In the genomic region with DNA sequence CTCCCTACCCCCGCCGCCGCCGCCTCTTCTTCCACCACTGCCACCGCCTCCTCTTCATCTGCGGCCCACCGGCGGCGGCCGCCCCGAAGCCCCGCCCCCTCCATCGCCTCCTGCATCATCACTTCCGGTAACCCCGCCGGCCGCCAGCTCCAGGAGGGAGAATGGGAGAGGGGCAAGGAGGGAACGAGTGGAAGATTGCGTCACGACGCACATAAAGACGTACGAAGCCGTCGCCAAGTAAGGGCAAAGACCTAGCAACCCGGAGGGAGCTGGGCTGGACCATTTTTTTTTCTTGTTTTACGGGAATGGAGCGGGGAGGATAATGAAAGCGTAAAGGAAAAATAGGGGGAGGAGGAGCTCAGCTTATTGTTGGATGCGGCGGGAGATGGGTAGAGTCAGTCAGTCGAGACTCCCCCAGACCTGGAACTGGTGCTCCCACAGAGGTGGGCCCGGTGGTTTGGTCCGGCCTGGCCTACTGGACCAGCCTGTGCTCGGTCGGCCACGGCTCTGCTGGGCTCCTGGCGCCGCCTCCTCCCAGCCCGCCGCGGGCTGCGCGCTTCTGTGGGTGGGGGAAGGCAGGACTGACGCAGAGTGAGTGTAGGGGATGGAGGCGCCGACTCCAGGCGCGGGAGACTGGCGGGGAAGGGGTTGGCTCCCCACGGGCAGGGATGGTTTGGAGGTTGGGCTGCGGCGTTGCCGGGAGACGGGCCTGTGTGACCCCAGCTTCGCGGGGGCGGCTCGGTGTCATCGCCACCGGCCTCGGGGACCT, we compare ENCODE assay signal across 8 cellular contexts. TPM values are rescaled to one million over a fixed set of nuclear protein-coding genes. Genes with fewer than 3 reads are reported as not detected.
DNase-seq lines count a peak whose midpoint lies in the region; ATAC-seq, FAIRE-seq and TF ChIP-seq lines count a peak whose summit lies in the region.

Gene DCUN1D3 (minus strand): TSS at position 60 of the 769 bp plus-strand sequence. CDS start 37,820 bp downstream, outside the sequence.
A gene with protein sequence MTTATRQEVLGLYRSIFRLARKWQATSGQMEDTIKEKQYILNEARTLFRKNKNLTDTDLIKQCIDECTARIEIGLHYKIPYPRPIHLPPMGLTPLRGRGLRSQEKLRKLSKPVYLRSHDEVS (plus strand): TSS at position 473 of the 769 bp plus-strand sequence. CDS start 14,785 bp downstream, outside the sequence.

- no peak for FAIRE-seq in D721Med (lab: Jason Lieb, UNC)

- peak within 1 kb of the TSS; percentile 97 for H3K27ac ChIP-seq in PC-3 (ENCODE audit: low read length)

- H3K4me3 ChIP-seq in PC-3 (ENCODE audit: low read length), result peak within 1 kb of the TSS; percentile 96
- H3K4me3 ChIP-seq in epithelial cell of proximal tubule (ENCODE audit: low read depth, low read length), result peak within 1 kb of the TSS; percentile 89

- H3K9me3 ChIP-seq in PC-3 (ENCODE audit: low read length), result no peaks in the 10 kb centered on the region

- TF ChIP-seq RAD21 in Ishikawa (IDR thresholded peaks at IDR 0.05; ENCODE audit: low read depth), result no peak

- DNase-seq in D721Med (ENCODE audit: insufficient read length, low spot score) (peak; percentile 70), PC-3 (peak; percentile 92), activated T-cell treated with anti-CD3 and anti-CD28 coated beads for 48 hours (ENCODE audit: low read depth) (peak; percentile 89), epithelial cell of proximal tubule (ENCODE audit: low read depth) (peak; percentile 89), mucosa of gallbladder (ENCODE audit: low spot score) (peak; percentile 96)
- peak; percentile 72 to 82 for DNase-seq in stimulated activated CD8-positive, alpha-beta memory T cell treated with anti-CD3 and anti-CD28 coated beads, Interleukin-4, amount 100 ng/mL, for 4 hours (ENCODE audit: low read depth in 2 of 2, low spot score in 1 of 2)

- no TSS peak for BruUV-seq in PC-3 (replicated peaks; lab: Mats Ljungman, UMichigan)

- peak within 1 kb of the TSS; percentile 84 for H2AFZ ChIP-seq in PC-3 (ENCODE audit: low read length)

- POLR2A ChIA-PET in PC-3 (lab: Charles Lee; ENCODE audit: unreplicated experiment), result interaction anchor here (0.5 to 1.1 kb wide), 8 partner anchors 9 to 261 kb away, joined by 3 to 24 read pairs (median 6); no protein-coding TSS in a partner anchor

- TF ChIP-seq CTCF in D721Med (IDR thresholded peaks at IDR 0.05; ENCODE audit: insufficient read depth, missing control alignments), result no peak
- TF ChIP-seq CTCF in PC-3 (conservative IDR thresholded peaks at IDR 0.05; ENCODE audit: low read depth, low read length), result no peak
- no peak for TF ChIP-seq CTCF in epithelial cell of proximal tubule (conservative IDR thresholded peaks at IDR 0.05; ENCODE audit: low read depth, low read length)

- CTCF ChIA-PET in PC-3 (lab: Charles Lee), result interaction anchor here (0.7 kb wide), 1 partner anchor 11 kb away, joined by 3 read pairs; no protein-coding TSS in a partner anchor

- H3K27me3 ChIP-seq in PC-3 (ENCODE audit: low read length), result no peaks in the 10 kb centered on the region

- H3K9ac ChIP-seq in PC-3 (ENCODE audit: low read length), result peak within 1 kb of the TSS; percentile 99

- H3F3A ChIP-seq in PC-3 (ENCODE audit: low read length, unreplicated experiment), result peaks cover 10% of the 10 kb centered on the region

- H3K9me2 ChIP-seq in PC-3 (replicated peaks; ENCODE audit: low read length), result no peaks in the 10 kb centered on the region

- ATAC-seq in GM21528 (IDR thresholded peaks at IDR 0.05; ENCODE audit: low FRiP score, unreplicated experiment), result peak; percentile 78
- ATAC-seq in PC-3, result peak; percentile 77

- peak; percentile 43; the same call in 1 of the 2 replicates for TF ChIP-seq EP300 in Ishikawa (IDR thresholded peaks at IDR 0.05; ENCODE audit: borderline replicate concordance)

- H4K20me1 ChIP-seq in PC-3 (ENCODE audit: low read length), result peaks cover 15% of the 10 kb centered on the region; the same call in 1 of the 2 replicates

- H3K4me1 ChIP-seq in PC-3 (ENCODE audit: insufficient read depth, low read length), result peaks cover 66% of the 10 kb centered on the region

- intact Hi-C loops in PC-3 (cut with micrococcal nuclease), result loop anchor here (1.0 kb wide), 1 partner anchor 11 kb away; no protein-coding TSS in a partner anchor

- H3K79me2 ChIP-seq in PC-3 (ENCODE audit: low read length), result peaks cover 88% of the 10 kb centered on the region

- peak within 1 kb of the TSS; percentile 95 for H3K4me2 ChIP-seq in PC-3 (ENCODE audit: low read length)

- H3K36me3 ChIP-seq in PC-3 (ENCODE audit: low read depth, low read length), result peaks cover 10% of the 10 kb centered on the region; the same call in 1 of the 2 replicates

TF ChIP-seq in Ishikawa, 13 proteins besides CTCF, POLR2A, EP300 and RAD21:
- TF ChIP-seq, protein P1, sequence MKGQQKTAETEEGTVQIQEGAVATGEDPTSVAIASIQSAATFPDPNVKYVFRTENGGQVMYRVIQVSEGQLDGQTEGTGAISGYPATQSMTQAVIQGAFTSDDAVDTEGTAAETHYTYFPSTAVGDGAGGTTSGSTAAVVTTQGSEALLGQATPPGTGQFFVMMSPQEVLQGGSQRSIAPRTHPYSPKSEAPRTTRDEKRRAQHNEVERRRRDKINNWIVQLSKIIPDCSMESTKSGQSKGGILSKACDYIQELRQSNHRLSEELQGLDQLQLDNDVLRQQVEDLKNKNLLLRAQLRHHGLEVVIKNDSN (IDR thresholded peaks at IDR 0.05), result no peak
- TF ChIP-seq, protein P2, sequence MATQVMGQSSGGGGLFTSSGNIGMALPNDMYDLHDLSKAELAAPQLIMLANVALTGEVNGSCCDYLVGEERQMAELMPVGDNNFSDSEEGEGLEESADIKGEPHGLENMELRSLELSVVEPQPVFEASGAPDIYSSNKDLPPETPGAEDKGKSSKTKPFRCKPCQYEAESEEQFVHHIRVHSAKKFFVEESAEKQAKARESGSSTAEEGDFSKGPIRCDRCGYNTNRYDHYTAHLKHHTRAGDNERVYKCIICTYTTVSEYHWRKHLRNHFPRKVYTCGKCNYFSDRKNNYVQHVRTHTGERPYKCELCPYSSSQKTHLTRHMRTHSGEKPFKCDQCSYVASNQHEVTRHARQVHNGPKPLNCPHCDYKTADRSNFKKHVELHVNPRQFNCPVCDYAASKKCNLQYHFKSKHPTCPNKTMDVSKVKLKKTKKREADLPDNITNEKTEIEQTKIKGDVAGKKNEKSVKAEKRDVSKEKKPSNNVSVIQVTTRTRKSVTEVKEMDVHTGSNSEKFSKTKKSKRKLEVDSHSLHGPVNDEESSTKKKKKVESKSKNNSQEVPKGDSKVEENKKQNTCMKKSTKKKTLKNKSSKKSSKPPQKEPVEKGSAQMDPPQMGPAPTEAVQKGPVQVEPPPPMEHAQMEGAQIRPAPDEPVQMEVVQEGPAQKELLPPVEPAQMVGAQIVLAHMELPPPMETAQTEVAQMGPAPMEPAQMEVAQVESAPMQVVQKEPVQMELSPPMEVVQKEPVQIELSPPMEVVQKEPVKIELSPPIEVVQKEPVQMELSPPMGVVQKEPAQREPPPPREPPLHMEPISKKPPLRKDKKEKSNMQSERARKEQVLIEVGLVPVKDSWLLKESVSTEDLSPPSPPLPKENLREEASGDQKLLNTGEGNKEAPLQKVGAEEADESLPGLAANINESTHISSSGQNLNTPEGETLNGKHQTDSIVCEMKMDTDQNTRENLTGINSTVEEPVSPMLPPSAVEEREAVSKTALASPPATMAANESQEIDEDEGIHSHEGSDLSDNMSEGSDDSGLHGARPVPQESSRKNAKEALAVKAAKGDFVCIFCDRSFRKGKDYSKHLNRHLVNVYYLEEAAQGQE (IDR thresholded peaks at IDR 0.05; ENCODE audit: low read depth), result no peak; the same call in 1 of the 2 replicates
- peak; percentile 83 for TF ChIP-seq EGR1 (IDR thresholded peaks at IDR 0.05)
- TF ChIP-seq FOXM1 (IDR thresholded peaks at IDR 0.05; ENCODE audit: borderline replicate concordance, low read depth), result peak; percentile 21; the same call in 1 of the 2 replicates
- TF ChIP-seq TCF12 (IDR thresholded peaks at IDR 0.05; ENCODE audit: low read depth), result no peak; the same call in 1 of the 2 replicates
- TF ChIP-seq YY1 (IDR thresholded peaks at IDR 0.05; ENCODE audit: low read depth), result 0 out of 2 replicates have a peak, but pooled peaks have one; percentile 27
- peak; percentile 82 for TF ChIP-seq TAF1 (IDR thresholded peaks at IDR 0.05; ENCODE audit: low read depth)
- TF ChIP-seq ZBTB7A (IDR thresholded peaks at IDR 0.05; ENCODE audit: low read depth), result 0 out of 2 replicates have a peak, but pooled peaks have one; percentile 6
- TF ChIP-seq, protein P3, sequence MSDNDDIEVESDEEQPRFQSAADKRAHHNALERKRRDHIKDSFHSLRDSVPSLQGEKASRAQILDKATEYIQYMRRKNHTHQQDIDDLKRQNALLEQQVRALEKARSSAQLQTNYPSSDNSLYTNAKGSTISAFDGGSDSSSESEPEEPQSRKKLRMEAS (IDR thresholded peaks at IDR 0.05), result peak; percentile 53
- TF ChIP-seq CEBPB (IDR thresholded peaks at IDR 0.05), result peak; percentile 82
- 0 out of 2 replicates have a peak, but pooled peaks have one; percentile 8 for TF ChIP-seq NFIC (IDR thresholded peaks at IDR 0.05)
- peak; percentile 87 for TF ChIP-seq CREB1 (IDR thresholded peaks at IDR 0.05; ENCODE audit: low read depth)
- no peak for TF ChIP-seq TEAD4 (IDR thresholded peaks at IDR 0.05)
TF ChIP-seq in Ishikawa: peak in this region for 9.

RNA-seq across cellular contexts. Expression of gene DCUN1D3, which starts in this region (rescaled TPM):
- total RNA-seq in PC-3 (2014; rRNA removed), result 8.5 and 10.5 TPM in 2 replicates
- 7.2 and 7.5 TPM in 2 replicates for total RNA-seq in epithelial cell of proximal tubule
- 22.2 TPM for total RNA-seq in mucosa of gallbladder

RNA-seq across cellular contexts. Expression of the second gene that starts in this region (rescaled TPM):
- 21.9 and 35.1 TPM in 2 replicates for total RNA-seq in PC-3 (2014; rRNA removed)
- total RNA-seq in epithelial cell of proximal tubule, result 23.8 and 32.8 TPM in 2 replicates
- 28.6 TPM for total RNA-seq in mucosa of gallbladder

Comparison
In these comparisons a context has a peak if more than half of its experiments do, and no peak if none do; other contexts are left out.
1. Peak in every context shown above with its lines: DNase-seq, ATAC-seq, H3K4me3 ChIP-seq and H3K27ac ChIP-seq.